In the genomic region with DNA sequence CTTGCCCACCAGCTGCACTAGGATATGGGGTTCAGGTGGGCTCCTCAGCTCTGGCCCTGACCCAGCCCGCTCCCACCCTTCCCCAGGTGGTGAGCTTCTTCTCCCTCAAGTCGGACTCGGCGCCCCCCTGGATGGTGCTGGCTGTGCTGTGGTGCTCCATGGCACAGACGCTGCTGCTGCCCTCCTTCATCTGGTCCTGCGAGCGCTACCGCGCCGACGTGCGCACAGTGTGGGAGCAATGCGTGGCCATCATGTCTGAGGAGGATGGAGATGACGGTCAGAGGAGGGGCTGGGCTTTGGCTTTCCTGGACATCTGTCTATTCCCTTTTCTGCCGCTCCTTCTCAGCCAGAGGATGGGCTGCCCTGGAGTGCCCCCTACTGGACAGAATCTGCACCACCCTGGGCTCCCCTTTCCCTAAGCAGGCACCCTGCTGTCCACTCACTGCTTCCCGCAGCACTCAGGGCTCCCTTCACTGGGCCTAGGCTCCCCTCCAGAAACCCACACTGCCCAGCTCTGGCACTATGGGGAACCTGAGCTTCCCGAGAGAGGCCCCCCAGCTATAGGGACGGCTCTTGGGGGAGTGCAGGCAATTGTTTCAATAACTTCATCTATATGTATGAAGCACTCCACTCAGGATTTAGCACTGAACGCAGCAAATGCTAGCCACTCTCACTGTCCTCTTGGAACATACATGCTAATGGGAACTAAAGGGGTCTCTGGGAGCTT, we compare ENCODE assay signal across 9 cellular contexts. TPM values are rescaled to one million over a fixed set of nuclear protein-coding genes. Genes with fewer than 3 reads are reported as not detected.
DNase-seq lines count a peak whose midpoint lies in the region; ATAC-seq and TF ChIP-seq lines count a peak whose summit lies in the region.
"Had no signal": no experiment of that assay in that cellular context is flagged by ENCODE, and none has a peak within 500 bp of the region (broad histone marks: within the 10 kb centered on the region; RNA-seq: fewer than 3 reads in every experiment).

No MANE protein-coding gene starts in this region.

- H3K4me1 Mint-ChIP-seq in CD4-positive, alpha-beta memory T cell = peaks cover 17 to 60% (median 28%) of the 10 kb centered on the region in 4 donors

- CTCF ChIA-PET in CD4-positive, alpha-beta memory T cell (lab: Charles Lee; ENCODE audit: partially characterized antibody) = interaction anchor here (0.8 to 18.9 kb wide), 29 partner anchors 8 to 262 kb away, joined by 3 to 303 read pairs (median 4); a partner anchor contains a TSS

- ATAC-seq in HG02642 (IDR thresholded peaks at IDR 0.05; ENCODE audit: poor library complexity, unreplicated experiment) = peak; percentile 41
- ATAC-seq in GM21423 (IDR thresholded peaks at IDR 0.05; ENCODE audit: unreplicated experiment) = no peak

- no peaks in the 10 kb centered on the region for H3K36me3 ChIP-seq in CD4-positive, alpha-beta memory T cell (ENCODE audit: insufficient read depth, low read length)
- no peaks in the 10 kb centered on the region for H3K36me3 ChIP-seq in liver (ENCODE audit: control insufficient read depth in 4 of 4, insufficient read depth in 3 of 4, low read depth in 1 of 4, low read length in 3 of 4)

- H3K9me3 Mint-ChIP-seq in CD4-positive, alpha-beta memory T cell = no peaks in the 10 kb centered on the region

- POLR2A ChIA-PET in CD4-positive, alpha-beta memory T cell (lab: Charles Lee; ENCODE audit: partially characterized antibody) = interaction anchor here (0.5 to 6.5 kb wide), 9 partner anchors 23 to 102 kb away, joined by 3 to 48 read pairs (median 4); a partner anchor contains a TSS

- no peaks in the 10 kb centered on the region for H3K9me3 ChIP-seq in CD4-positive, alpha-beta memory T cell (ENCODE audit: control insufficient read depth in 1 of 2, low read length in 2 of 2)
- H3K9me3 ChIP-seq in liver (ENCODE audit: control insufficient read depth in 4 of 4, low read length in 3 of 4) = no peaks in the 10 kb centered on the region

- intact Hi-C loops in CD4-positive, alpha-beta memory T cell (cut with micrococcal nuclease) = loop anchor here (1.0 to 10.0 kb wide), 9 partner anchors 10 to 261 kb away; a partner anchor contains a TSS
- intact Hi-C loops in dorsolateral prefrontal cortex (cut with DNase I) = loop anchor here (1.0 to 5.0 kb wide), 4 partner anchors 58 to 228 kb away; a partner anchor contains a TSS

- peaks cover 10% of the 10 kb centered on the region for H3K27me3 ChIP-seq in CD4-positive, alpha-beta memory T cell (ENCODE audit: insufficient read depth, low read length)
- H3K27me3 ChIP-seq in dorsolateral prefrontal cortex = peaks cover 0 to 6% (median 0%) of the 10 kb centered on the region in 45 donors
- H3K27me3 ChIP-seq in liver (ENCODE audit: control insufficient read depth in 4 of 4, insufficient read depth in 4 of 4, low read length in 3 of 4) = peaks cover 0 to 2% (median 0%) of the 10 kb centered on the region in 4 donors

- WGBS in liver = 15% methylated on average over 19 of the region's 19 CpGs

- peak; percentile 72 to 98 (median 91) for TF ChIP-seq CTCF in dorsolateral prefrontal cortex (IDR thresholded peaks at IDR 0.05 in 54 of 56, conservative IDR thresholded peaks at IDR 0.05 in 2 of 56; ENCODE audit: low read depth in 1 of 56, partially characterized antibody in 56 of 56)
- TF ChIP-seq CTCF in liver (IDR thresholded peaks at IDR 0.05; ENCODE audit: low read depth, low read length, missing input control) = peak; percentile 94

- peaks cover 36% of the 10 kb centered on the region for H3K4me1 ChIP-seq in CD4-positive, alpha-beta memory T cell (ENCODE audit: insufficient read depth, low read length)
- peaks cover 10 to 32% (median 18%) of the 10 kb centered on the region in 4 donors for H3K4me1 ChIP-seq in liver (ENCODE audit: control insufficient read depth in 4 of 4, insufficient read depth in 4 of 4, low read length in 3 of 4)

- H3K27me3 Mint-ChIP-seq in CD4-positive, alpha-beta memory T cell = peaks cover 6 to 24% of the 10 kb centered on the region in 2 donors

- H3K36me3 Mint-ChIP-seq in CD4-positive, alpha-beta memory T cell = peaks cover 0 to 2% of the 10 kb centered on the region in 2 donors

- peak overlapping the region in 1 of 8 donors; percentile 57 for H3K4me3 Mint-ChIP-seq in CD4-positive, alpha-beta memory T cell

- TF ChIP-seq RAD21 in liver (IDR thresholded peaks at IDR 0.05) = peak; percentile 95 to 99

- H3K4me3 ChIP-seq in CD4-positive, alpha-beta memory T cell (ENCODE audit: low read length in 2 of 2) = no peak overlapping the region
- H3K4me3 ChIP-seq in dorsolateral prefrontal cortex (peak overlapping the region in 57 of 59 donors; percentile 3 to 81 (median 67)), liver (ENCODE audit: low read depth in 1 of 3, low read length in 3 of 3) (no peak overlapping the region)
- H3K4me3 ChIP-seq: SK-N-MC had no signal

- H3K9ac ChIP-seq in liver (ENCODE audit: low read depth in 1 of 2, low read length in 2 of 2) = no peak overlapping the region

- DNase-seq in CD4-positive, alpha-beta memory T cell = peak; percentile 73 to 82 (median 78)
- DNase-seq in NCI-H460 (ENCODE audit: extremely low read depth, low read depth) (peak; percentile 69), dorsolateral prefrontal cortex (peak; percentile 81 to 93 (median 90))
- peak; percentile 91 to 94 for DNase-seq in activated CD4-positive, alpha-beta T cell treated with anti-CD3 and anti-CD28 coated beads, Interleukin-2, amount 50 U/mL, for 48 hours
- DNase-seq in stimulated activated CD4-positive, alpha-beta T cell treated with anti-CD3 and anti-CD28 coated beads, TNF-alpha, amount 100 ng/mL, for 1 hour (ENCODE audit: low read depth in 3 of 3, low spot score in 1 of 3) = peak; percentile 47 to 81 (median 69)

- peak overlapping the region in 4 of 7 donors; percentile 24 to 71 (median 34) for H3K27ac Mint-ChIP-seq in CD4-positive, alpha-beta memory T cell

- no peak overlapping the region for H3K27ac ChIP-seq in CD4-positive, alpha-beta memory T cell (ENCODE audit: low read depth, low read length)
- peak overlapping the region in 49 of 59 donors; percentile 7 to 98 (median 69) for H3K27ac ChIP-seq in dorsolateral prefrontal cortex
- H3K27ac ChIP-seq in liver (ENCODE audit: low read depth in 1 of 2, low read length in 2 of 2) = no peak overlapping the region
- H3K27ac ChIP-seq: SK-N-MC had no signal

TF ChIP-seq in liver, 16 proteins besides CTCF, POLR2A, EP300 and RAD21 (continues in another document):
- peak in 1 of 2 donors; percentile 17 for TF ChIP-seq HNF4A (conservative IDR thresholded peaks at IDR 0.05)
- TF ChIP-seq YY1 (IDR thresholded peaks at IDR 0.05) = no peak

RNA-seq across cellular contexts. Expression of a gene that starts 2.6 kb away (rescaled TPM):
- total RNA-seq in CD4-positive, alpha-beta memory T cell = 10 to 100 TPM; 11.2 to 11.8 TPM
- 1 to 10 TPM in 1 of 2 donors, under 1 TPM in 1; 0.72 to 1.2 TPM for polyA plus RNA-seq in CD4-positive, alpha-beta memory T cell
- 16.4 and 16.8 TPM in 2 replicates for total RNA-seq in NCI-H460 (2014; rRNA removed; shearing (Covaris generic))
- polyA plus RNA-seq in NCI-H460 (2014; cell fraction: nucleus; rRNA removed) = 91.8 and 103 TPM in 2 replicates
- 10 to 100 TPM; 14.2 to 61.4 (median 29.3) TPM for total RNA-seq in dorsolateral prefrontal cortex
- total RNA-seq in liver = 1 to 10 TPM; 1.5 to 1.9 TPM
- 1 to 10 TPM in 1 of 2 donors, under 1 TPM in 1; 0.42 to 1.7 TPM for polyA plus RNA-seq in liver

RNA-seq across cellular contexts. Expression of a gene that starts 3.9 kb away (rescaled TPM):
- under 1 TPM in 1 of 2 experiments, not detected in 1; 0.32 TPM for total RNA-seq in CD4-positive, alpha-beta memory T cell
- not detected for polyA plus RNA-seq in CD4-positive, alpha-beta memory T cell
- 0.61 and 0.94 TPM in 2 replicates for total RNA-seq in NCI-H460 (2014; rRNA removed; shearing (Covaris generic))
- 0.11 and 0.60 TPM in 2 replicates for polyA plus RNA-seq in NCI-H460 (2014; cell fraction: nucleus; rRNA removed)
- 100 to 1,000 TPM in 117 of 120 experiments, 10 to 100 TPM in 3; 49.5 to 245 (median 167) TPM for total RNA-seq in dorsolateral prefrontal cortex
- 1 to 10 TPM in 1 of 2 donors, under 1 TPM in 1; 0.59 to 2.1 TPM for total RNA-seq in liver
- polyA plus RNA-seq in liver = 1 to 10 TPM; 1.4 to 2.4 TPM

RNA-seq across cellular contexts. Expression of a gene that starts 15.2 kb away (rescaled TPM):
- total RNA-seq in CD4-positive, alpha-beta memory T cell = 1 to 10 TPM; 5.1 to 5.2 TPM
- polyA plus RNA-seq in CD4-positive, alpha-beta memory T cell = not detected
- total RNA-seq in NCI-H460 (2014; rRNA removed; shearing (Covaris generic)) = 1.5 and 2.3 TPM in 2 replicates
- polyA plus RNA-seq in NCI-H460 (2014; cell fraction: nucleus; rRNA removed) = 11.7 and 21.3 TPM in 2 replicates
- total RNA-seq in dorsolateral prefrontal cortex (10 to 100 TPM in 110 of 120 experiments, 1 to 10 TPM in 10; 6.0 to 46.0 (median 17.9) TPM), liver (under 1 TPM in 1 of 2 donors, not detected in 1; under 0.01 TPM)
- under 1 TPM in 1 of 2 donors, not detected in 1; 0.12 TPM for polyA plus RNA-seq in liver

RNA-seq across cellular contexts. Expression of a gene that starts 25.5 kb away (rescaled TPM):
- 1 to 10 TPM; 1.3 to 2.0 TPM for total RNA-seq in CD4-positive, alpha-beta memory T cell
- polyA plus RNA-seq in CD4-positive, alpha-beta memory T cell = under 1 TPM; 0.09 to 0.39 TPM
- total RNA-seq in NCI-H460 (2014; rRNA removed; shearing (Covaris generic)) = 31.6 and 33.4 TPM in 2 replicates
- polyA plus RNA-seq in NCI-H460 (2014; cell fraction: nucleus; rRNA removed) = 85.6 and 88.5 TPM in 2 replicates
- total RNA-seq in dorsolateral prefrontal cortex (1 to 10 TPM in 109 of 120 experiments, under 1 TPM in 11; 0.58 to 4.1 (median 1.9) TPM), liver (10 to 100 TPM in 1 of 2 donors, under 1 TPM in 1; 0.25 to 26.0 TPM)
- polyA plus RNA-seq in liver = 1 to 10 TPM; 1.3 to 3.9 TPM

RNA-seq across cellular contexts. Expression of a gene that starts 26.4 kb away (rescaled TPM):
- 10 to 100 TPM; 65.2 to 69.3 TPM for total RNA-seq in CD4-positive, alpha-beta memory T cell
- polyA plus RNA-seq in CD4-positive, alpha-beta memory T cell = 10 to 100 TPM; 53.9 to 73.0 TPM
- 30.7 and 33.5 TPM in 2 replicates for total RNA-seq in NCI-H460 (2014; rRNA removed; shearing (Covaris generic))
- polyA plus RNA-seq in NCI-H460 (2014; cell fraction: nucleus; rRNA removed) = 67.9 and 95.4 TPM in 2 replicates
- 100 to 1,000 TPM in 113 of 120 experiments, 10 to 100 TPM in 7; 77.3 to 191 (median 146) TPM for total RNA-seq in dorsolateral prefrontal cortex
- total RNA-seq in liver = 10 to 100 TPM; 39.8 to 41.0 TPM
- 10 to 100 TPM; 15.2 to 31.6 TPM for polyA plus RNA-seq in liver

Comparison
In these comparisons a context has a peak if more than half of its experiments do, and no peak if none do; other contexts are left out.
1. H3K27ac ChIP-seq: peak in dorsolateral prefrontal cortex (49 of 59); none in CD4-positive, alpha-beta memory T cell (single experiment) and liver (0 of 2).
2. H3K4me3 ChIP-seq: peak in dorsolateral prefrontal cortex (57 of 59); none in CD4-positive, alpha-beta memory T cell (0 of 2) and liver (0 of 3).
3. RNA of a gene that starts 3.9 kb away (total RNA-seq): 49.5 to 245 TPM in dorsolateral prefrontal cortex; 0.59 to 2.1 TPM in liver, 0.61 to 0.94 TPM in NCI-H460 and 0.32 TPM in CD4-positive, alpha-beta memory T cell; every median in the first group is over 10 times any median in the second.
4. Peak in every context shown above with its lines, with median percentiles within 50 percentile points of each other: DNase-seq.